ENCODE assay signal across 21 cellular contexts in the genomic region with DNA sequence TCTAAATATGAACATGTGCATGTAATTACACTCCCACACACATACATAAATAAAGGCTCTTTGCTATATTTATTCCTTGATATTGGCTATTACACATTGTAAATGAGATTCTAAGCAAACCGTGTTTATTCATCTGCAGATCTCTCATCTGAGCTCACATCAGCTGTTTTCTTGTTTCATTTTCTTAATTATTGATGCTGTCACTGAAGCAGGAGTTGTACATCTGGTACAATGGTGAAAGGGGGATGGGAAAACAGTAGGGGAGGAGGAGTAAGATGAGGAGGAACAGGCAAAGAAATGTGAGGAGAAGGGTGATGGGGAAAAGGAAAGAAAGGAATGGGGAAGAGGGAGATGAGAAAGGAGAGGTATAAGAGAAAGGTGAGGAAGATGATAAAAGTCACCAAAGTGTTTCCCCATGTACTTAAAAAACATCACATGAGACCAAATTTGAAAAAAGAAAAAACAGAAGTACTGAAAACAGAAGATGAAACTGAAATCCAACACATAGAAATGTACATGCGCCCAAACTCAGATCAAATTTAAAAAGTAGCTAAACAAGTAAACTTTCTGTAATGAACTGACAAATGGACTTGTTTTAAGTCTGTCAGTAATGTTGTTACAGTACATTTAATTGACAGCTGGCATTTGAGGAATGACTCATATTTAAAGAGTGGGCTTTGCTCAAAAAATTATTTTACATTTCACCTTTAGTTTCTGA.
DNase-seq lines count a peak whose midpoint lies in the region; ATAC-seq and TF ChIP-seq lines count a peak whose summit lies in the region.
"Had no signal": no experiment of that assay in that cellular context is flagged by ENCODE, and none has a peak within 500 bp of the region (broad histone marks: within the 10 kb centered on the region; RNA-seq: fewer than 3 reads in every experiment).

No MANE protein-coding gene starts in this region.

- H4K20me1 ChIP-seq in GM23338 (replicated peaks; ENCODE audit: insufficient read depth): no peaks in the 10 kb centered on the region
- no peaks in the 10 kb centered on the region for H4K20me1 ChIP-seq in MM.1S (ENCODE audit: insufficient read depth, low read length)

- H3K4me2 ChIP-seq in GM23338 (no peak overlapping the region), MM.1S (ENCODE audit: low read depth, low read length) (peak overlapping the region; percentile 46)

- no peak for DNase-seq in GM23338 (ENCODE audit: low spot score)
- peak; percentile 63 for DNase-seq in MM.1S
- DNase-seq in HFFc6: no peak
- no peak for DNase-seq in NCI-H1048 (lab: John Stamatoyannopoulos, UW)
- DNase-seq: activated CD4-positive, alpha-beta memory T cell treated with anti-CD3 and anti-CD28 coated beads for 36 hours; activated gamma-delta T cell; activated T-cell treated with anti-CD3 and anti-CD28 coated beads for 4 hours; body of pancreas; CD8-positive, alpha-beta memory T cell; DMS79 treated with DMSO at 0.1 percent for 48 hours; effector memory CD4-positive, alpha-beta T cell; hypothalamus; NCI-H2029 treated with DMSO at 0.1 percent for 48 hours; stimulated activated CD8-positive, alpha-beta memory T cell treated with anti-CD3 and anti-CD28 coated beads, Interleukin-4, amount 100 ng/mL, for 48 hours; transverse colon had no signal

- H3F3A ChIP-seq in GM23338 (replicated peaks; ENCODE audit: low read depth) (no peaks in the 10 kb centered on the region), MM.1S (ENCODE audit: insufficient read depth, low read length) (peaks cover 23% of the 10 kb centered on the region)

- H3K9me3 ChIP-seq in MM.1S (replicated peaks; ENCODE audit: insufficient read depth, low read length): no peaks in the 10 kb centered on the region
- H3K9me3 ChIP-seq: body of pancreas, transverse colon had no signal

- H3K27me3 ChIP-seq in GM23338 (ENCODE audit: insufficient read depth): no peaks in the 10 kb centered on the region
- H3K27me3 ChIP-seq in MM.1S (replicated peaks; ENCODE audit: insufficient read depth, low read length): no peaks in the 10 kb centered on the region
- H3K27me3 ChIP-seq: body of pancreas, transverse colon had no signal

- H3K79me2 ChIP-seq in GM23338 (replicated peaks; ENCODE audit: insufficient read depth) (no peaks in the 10 kb centered on the region), MM.1S (ENCODE audit: low read length) (no peaks in the 10 kb centered on the region)

- H3K4me1 ChIP-seq in GM23338 (ENCODE audit: insufficient read depth) (no peaks in the 10 kb centered on the region; the same call in 1 of the 2 replicates), MM.1S (ENCODE audit: low read length) (peaks cover 34% of the 10 kb centered on the region)
- H3K4me1 ChIP-seq: body of pancreas, transverse colon had no signal

- H2AFZ ChIP-seq in GM23338 (peak overlapping the region; percentile 6; the same call in 1 of the 2 replicates), MM.1S (ENCODE audit: low read length) (peak overlapping the region; percentile 66)

- H3K4me3 ChIP-seq in GM23338 (no peak overlapping the region), MM.1S (ENCODE audit: low read length) (peak overlapping the region; percentile 28; the same call in 1 of the 2 replicates)
- H3K4me3 ChIP-seq: body of pancreas, GM12878, transverse colon had no signal

- H3K36me3 ChIP-seq in GM23338 (ENCODE audit: insufficient read depth) (no peaks in the 10 kb centered on the region), MM.1S (replicated peaks; ENCODE audit: insufficient read depth, low read length) (no peaks in the 10 kb centered on the region)
- H3K36me3 ChIP-seq: transverse colon had no signal

- H3K4me1 Mint-ChIP-seq in GM23338 (peaks cover 7% of the 10 kb centered on the region), nephron (peaks cover 7% of the 10 kb centered on the region), HFFc6 (ENCODE audit: low read depth) (no peaks in the 10 kb centered on the region)
- H3K4me1 Mint-ChIP-seq: CD8-positive, alpha-beta memory T cell had no signal

- H3K4me3 Mint-ChIP-seq in GM23338 (no peak overlapping the region), nephron (no peak overlapping the region), HFFc6 (no peak overlapping the region)
- H3K4me3 Mint-ChIP-seq: activated CD4-positive, alpha-beta memory T cell treated with anti-CD3 and anti-CD28 coated beads for 36 hours; CD8-positive, alpha-beta memory T cell; neural crest cell had no signal

- no peaks in the 10 kb centered on the region for H3K36me3 Mint-ChIP-seq in GM23338 (ENCODE audit: low read depth)
- no peaks in the 10 kb centered on the region for H3K36me3 Mint-ChIP-seq in nephron (ENCODE audit: low read depth)
- H3K36me3 Mint-ChIP-seq in HFFc6 (ENCODE audit: low read depth): no peaks in the 10 kb centered on the region
- H3K36me3 Mint-ChIP-seq: activated CD4-positive, alpha-beta memory T cell treated with anti-CD3 and anti-CD28 coated beads for 36 hours; CD8-positive, alpha-beta memory T cell had no signal

- H3K9ac ChIP-seq in MM.1S (ENCODE audit: low read length): peak overlapping the region; percentile 14; the same call in 1 of the 2 replicates

- ATAC-seq in GM19035 (IDR thresholded peaks at IDR 0.05; ENCODE audit: unreplicated experiment): peak; percentile 66
- no peak for ATAC-seq in GM23338
- no peak for ATAC-seq in GM21528 (IDR thresholded peaks at IDR 0.05; ENCODE audit: low FRiP score, unreplicated experiment)
- ATAC-seq: body of pancreas, GM12878, sciatic nerve had no signal

- no peak overlapping the region for H3K27ac Mint-ChIP-seq in GM23338
- H3K27ac Mint-ChIP-seq in nephron: peak overlapping the region; percentile 0 to 55 (median 10)
- H3K27ac Mint-ChIP-seq in HFFc6: no peak overlapping the region
- H3K27ac Mint-ChIP-seq: activated CD4-positive, alpha-beta memory T cell treated with anti-CD3 and anti-CD28 coated beads for 36 hours; CD8-positive, alpha-beta memory T cell had no signal

- no peaks in the 10 kb centered on the region for H3K9me2 ChIP-seq in GM23338 (ENCODE audit: insufficient read depth)
- H3K9me2 ChIP-seq in MM.1S (replicated peaks; ENCODE audit: insufficient read depth, low read length): no peaks in the 10 kb centered on the region

- H3K27me3 Mint-ChIP-seq in GM23338 (ENCODE audit: insufficient read depth, low read depth, poor library complexity) (peaks cover 2% of the 10 kb centered on the region), nephron (ENCODE audit: low read depth) (no peaks in the 10 kb centered on the region), HFFc6 (ENCODE audit: insufficient read depth) (no peaks in the 10 kb centered on the region)

- H3K9me3 Mint-ChIP-seq in GM23338: no peaks in the 10 kb centered on the region
- H3K9me3 Mint-ChIP-seq in nephron: no peaks in the 10 kb centered on the region
- H3K9me3 Mint-ChIP-seq in HFFc6: no peaks in the 10 kb centered on the region
- H3K9me3 Mint-ChIP-seq: activated CD4-positive, alpha-beta memory T cell treated with anti-CD3 and anti-CD28 coated beads for 36 hours; CD8-positive, alpha-beta memory T cell; neural crest cell had no signal

- no peak overlapping the region for H3K27ac ChIP-seq in GM23338 (ENCODE audit: low read depth)
- H3K27ac ChIP-seq in MM.1S (ENCODE audit: low read length): peak overlapping the region; percentile 73
- H3K27ac ChIP-seq: body of pancreas, transverse colon had no signal

- no peak for TF ChIP-seq CTCF in GM23338 (conservative IDR thresholded peaks at IDR 0.05; ENCODE audit: low read depth in 2 of 2)
- TF ChIP-seq CTCF in MM.1S (IDR thresholded peaks at IDR 0.05; ENCODE audit: low read length): no peak
- no peak for TF ChIP-seq CTCF in nephron (IDR thresholded peaks at IDR 0.05; ENCODE audit: unreplicated experiment in 3 of 3)
- TF ChIP-seq CTCF in HFFc6 (IDR thresholded peaks at IDR 0.05): no peak

TF ChIP-seq in GM23338, 12 proteins besides CTCF, POLR2A, EP300 and RAD21 (continues in another document):
- TF ChIP-seq EZH2phosphoT487 (IDR thresholded peaks at IDR 0.05; ENCODE audit: unreplicated experiment) (no peak), EZH2 (IDR thresholded peaks at IDR 0.05; ENCODE audit: low read depth, unreplicated experiment) (no peak), STAT1 (IDR thresholded peaks at IDR 0.05; ENCODE audit: unreplicated experiment) (no peak), NANOG (IDR thresholded peaks at IDR 0.05; ENCODE audit: borderline replicate concordance) (no peak), CREB1 (CRISPR knock-in tag; IDR thresholded peaks at IDR 0.05; ENCODE audit: low read depth) (no peak), ZNF331 (CRISPR knock-in tag; IDR thresholded peaks at IDR 0.05; ENCODE audit: low read depth) (no peak)

Comparison
In these comparisons a context has a peak if more than half of its experiments do, and no peak if none do; other contexts are left out.
1. H3K27ac Mint-ChIP-seq: peak in nephron (3 of 3); none in GM23338 (single experiment) and HFFc6 (single experiment).